21 cellular contexts compared by ENCODE assay signal in genomic region chr6:159817951-159818739, GRCh38. TPM values are rescaled to one million over a fixed set of nuclear protein-coding genes. Genes with fewer than 3 reads are reported as not detected.
A peak's percentile ranks its signal among the peaks of the same experiment; 100 is the strongest.
DNase-seq lines count a peak whose midpoint lies in the region; ATAC-seq and TF ChIP-seq lines count a peak whose summit lies in the region.
"Had no signal": no experiment of that assay in that cellular context is flagged by ENCODE, and none has a peak within 500 bp of the region (broad histone marks: within the 10 kb centered on the region; RNA-seq: fewer than 3 reads in every experiment).

No MANE protein-coding gene starts in this region.

- intact Hi-C loops in natural killer cell (cut with micrococcal nuclease) (no loop called here), lower lobe of right lung (cut with DNase I) (no loop called here)

- no peak overlapping the region for H3K27ac Mint-ChIP-seq in natural killer cell
- H3K27ac Mint-ChIP-seq in natural killer cell treated with Interleukin-12 subunit alpha and Interleukin-12 subunit beta and Interleukin-15 and Interleukin-18, amount 100 ng/mL, for 72 hours, result no peak overlapping the region
- no peak overlapping the region for H3K27ac Mint-ChIP-seq in stimulated activated memory B cell treated with anti-CD40 and anti-IgM and Interleukin-4, amounts not matched to agents 10 μg/mL and 1 μg/mL and 100 μg/mL, for 72 hours
- H3K27ac Mint-ChIP-seq: GM23338, IgD-negative memory B cell had no signal

- peaks cover 19 to 24% of the 10 kb centered on the region in 2 donors for H3K4me1 Mint-ChIP-seq in natural killer cell
- H3K4me1 Mint-ChIP-seq in natural killer cell treated with Interleukin-12 subunit alpha and Interleukin-12 subunit beta and Interleukin-15 and Interleukin-18, amount 100 ng/mL, for 72 hours (ENCODE audit: low read depth in 2 of 2), result peaks cover 0 to 28% of the 10 kb centered on the region in 2 donors
- H3K4me1 Mint-ChIP-seq in stimulated activated memory B cell treated with anti-CD40 and anti-IgM and Interleukin-4, amounts not matched to agents 10 μg/mL and 1 μg/mL and 100 μg/mL, for 72 hours, result peaks cover 15% of the 10 kb centered on the region

- TF ChIP-seq CTCF in natural killer cell (IDR thresholded peaks at IDR 0.05) (no peak), VCaP (conservative IDR thresholded peaks at IDR 0.05) (no peak), lower lobe of right lung (IDR thresholded peaks at IDR 0.05) (no peak), foreskin keratinocyte (conservative IDR thresholded peaks at IDR 0.05) (no peak)

- no peaks in the 10 kb centered on the region for H3K4me1 ChIP-seq in lower lobe of right lung
- no peaks in the 10 kb centered on the region for H3K4me1 ChIP-seq in foreskin keratinocyte
- H3K4me1 ChIP-seq: A549 had no signal

- no peaks in the 10 kb centered on the region for H3K9me3 Mint-ChIP-seq in natural killer cell
- no peaks in the 10 kb centered on the region for H3K9me3 Mint-ChIP-seq in natural killer cell treated with Interleukin-12 subunit alpha and Interleukin-12 subunit beta and Interleukin-15 and Interleukin-18, amount 100 ng/mL, for 72 hours
- no peaks in the 10 kb centered on the region for H3K9me3 Mint-ChIP-seq in stimulated activated memory B cell treated with anti-CD40 and anti-IgM and Interleukin-4, amounts not matched to agents 10 μg/mL and 1 μg/mL and 100 μg/mL, for 72 hours
- H3K9me3 Mint-ChIP-seq: CD8-positive, alpha-beta memory T cell; GM23338; IgD-negative memory B cell had no signal

- no peaks in the 10 kb centered on the region for H3K36me3 Mint-ChIP-seq in natural killer cell
- H3K36me3 Mint-ChIP-seq in natural killer cell treated with Interleukin-12 subunit alpha and Interleukin-12 subunit beta and Interleukin-15 and Interleukin-18, amount 100 ng/mL, for 72 hours, result no peaks in the 10 kb centered on the region
- H3K36me3 Mint-ChIP-seq in stimulated activated memory B cell treated with anti-CD40 and anti-IgM and Interleukin-4, amounts not matched to agents 10 μg/mL and 1 μg/mL and 100 μg/mL, for 72 hours, result peaks cover 21% of the 10 kb centered on the region

- no peak for DNase-seq in natural killer cell
- no peak for DNase-seq in natural killer cell treated with Interleukin-12 subunit alpha and Interleukin-12 subunit beta and Interleukin-15 and Interleukin-18, amount 100 ng/mL, for 72 hours (ENCODE audit: low spot score)
- peak; percentile 35 for DNase-seq in lower lobe of right lung
- DNase-seq in foreskin keratinocyte, result no peak
- DNase-seq: AML-193; CD4-positive, CD25-positive, alpha-beta regulatory T cell; COR-L47; DMS 273 treated with DMSO at 0.1 percent for 48 hours; DMS53; HCEC 1CT had no signal

- peaks cover 6% of the 10 kb centered on the region for H3K27me3 ChIP-seq in lower lobe of right lung (ENCODE audit: low read depth)
- H3K27me3 ChIP-seq in foreskin keratinocyte, result peaks cover 3% of the 10 kb centered on the region

- no peak overlapping the region for H3K4me3 ChIP-seq in lower lobe of right lung
- H3K4me3 ChIP-seq: A549, GM23338 had no signal

- no peaks in the 10 kb centered on the region for H3K36me3 ChIP-seq in lower lobe of right lung

- H3K27ac ChIP-seq in VCaP, result peak overlapping the region; percentile 79; the same call in 1 of the 2 replicates
- H3K27ac ChIP-seq in lower lobe of right lung, result no peak overlapping the region
- H3K27ac ChIP-seq in foreskin keratinocyte, result no peak overlapping the region
- H3K27ac ChIP-seq: 22Rv1, A549 had no signal

- H3K27me3 Mint-ChIP-seq in natural killer cell (ENCODE audit: low read depth in 2 of 2), result peaks cover 0 to 8% of the 10 kb centered on the region in 2 donors
- peaks cover 0 to 3% of the 10 kb centered on the region in 2 donors for H3K27me3 Mint-ChIP-seq in natural killer cell treated with Interleukin-12 subunit alpha and Interleukin-12 subunit beta and Interleukin-15 and Interleukin-18, amount 100 ng/mL, for 72 hours
- peaks cover 22% of the 10 kb centered on the region for H3K27me3 Mint-ChIP-seq in stimulated activated memory B cell treated with anti-CD40 and anti-IgM and Interleukin-4, amounts not matched to agents 10 μg/mL and 1 μg/mL and 100 μg/mL, for 72 hours
- H3K27me3 Mint-ChIP-seq: CD4-positive, CD25-positive, alpha-beta regulatory T cell had no signal

- peak overlapping the region; percentile 47 for H3K4me3 Mint-ChIP-seq in natural killer cell
- no peak overlapping the region for H3K4me3 Mint-ChIP-seq in natural killer cell treated with Interleukin-12 subunit alpha and Interleukin-12 subunit beta and Interleukin-15 and Interleukin-18, amount 100 ng/mL, for 72 hours
- no peak overlapping the region for H3K4me3 Mint-ChIP-seq in stimulated activated memory B cell treated with anti-CD40 and anti-IgM and Interleukin-4, amounts not matched to agents 10 μg/mL and 1 μg/mL and 100 μg/mL, for 72 hours
- H3K4me3 Mint-ChIP-seq: CD8-positive, alpha-beta memory T cell; GM23338 had no signal

- ATAC-seq in natural killer cell, result no peak
- no peak for ATAC-seq in natural killer cell treated with Interleukin-12 subunit alpha and Interleukin-12 subunit beta and Interleukin-15 and Interleukin-18, amount 100 ng/mL, for 72 hours
- no peak for ATAC-seq in lower lobe of right lung
- no peak for ATAC-seq in stimulated activated memory B cell treated with anti-CD40 and anti-IgM and Interleukin-4, amounts not matched to agents 10 μg/mL and 1 μg/mL and 100 μg/mL, for 72 hours
- ATAC-seq in GM19467 (IDR thresholded peaks at IDR 0.05; ENCODE audit: unreplicated experiment), result no peak
- ATAC-seq in foreskin keratinocyte, result no peak
- no peak for ATAC-seq in HG03354 (IDR thresholded peaks at IDR 0.05; ENCODE audit: poor library complexity, severe bottlenecking, unreplicated experiment)
- ATAC-seq: A549, GM23338, HepG2 had no signal

- no peaks in the 10 kb centered on the region for H3K9me3 ChIP-seq in lower lobe of right lung
- H3K9me3 ChIP-seq: A549 had no signal

RNA-seq across cellular contexts. Expression of gene PNLDC1, which starts 18.1 kb away (rescaled TPM):
- total RNA-seq in natural killer cell, result under 1 TPM in 1 of 3 donors, not detected in 2; 0.19 TPM
- 1 to 10 TPM in 1 of 2 donors, under 1 TPM in 1; 0.24 to 1.1 TPM for total RNA-seq in natural killer cell treated with Interleukin-12 subunit alpha and Interleukin-12 subunit beta and Interleukin-15 and Interleukin-18, amount 100 ng/mL, for 72 hours
- 0.27 TPM for total RNA-seq in lower lobe of right lung
- 0.07 and 0.75 TPM in 2 replicates for total RNA-seq in foreskin keratinocyte
- polyA plus RNA-seq in foreskin keratinocyte, result 0.03 and 0.66 TPM in 2 replicates
- total RNA-seq: CD4-positive, CD25-positive, alpha-beta regulatory T cell; GM23338; HepG2 had no signal
- polyA plus RNA-seq: BJ; CD8-positive, alpha-beta memory T cell; GM23338; HepG2 had no signal

RNA-seq across cellular contexts. Expression of gene MRPL18, which starts 27.9 kb away (rescaled TPM):
- total RNA-seq in natural killer cell (10 to 100 TPM; 22.3 to 29.6 (median 22.6) TPM), lower lobe of right lung (47.8 TPM), foreskin keratinocyte (99.2 and 104 TPM in 2 replicates)
- 10 to 100 TPM; 65.8 to 82.4 TPM for total RNA-seq in natural killer cell treated with Interleukin-12 subunit alpha and Interleukin-12 subunit beta and Interleukin-15 and Interleukin-18, amount 100 ng/mL, for 72 hours
- 122 and 131 TPM in 2 replicates for polyA plus RNA-seq in foreskin keratinocyte

RNA-seq across cellular contexts. Expression of gene TCP1, which starts 28.7 kb away (rescaled TPM):
- total RNA-seq in natural killer cell, result 100 to 1,000 TPM; 192 to 230 (median 218) TPM
- total RNA-seq in natural killer cell treated with Interleukin-12 subunit alpha and Interleukin-12 subunit beta and Interleukin-15 and Interleukin-18, amount 100 ng/mL, for 72 hours, result 100 to 1,000 TPM; 360 to 498 TPM
- total RNA-seq in lower lobe of right lung, result 112 TPM
- total RNA-seq in foreskin keratinocyte, result 245 and 272 TPM in 2 replicates
- polyA plus RNA-seq in foreskin keratinocyte, result 203 and 242 TPM in 2 replicates

RNA-seq across cellular contexts. Expression of gene ACAT2, which starts 56.3 kb away (rescaled TPM):
- total RNA-seq in natural killer cell, result 10 to 100 TPM; 21.7 to 31.7 (median 26.5) TPM
- 10 to 100 TPM; 70.0 to 88.7 TPM for total RNA-seq in natural killer cell treated with Interleukin-12 subunit alpha and Interleukin-12 subunit beta and Interleukin-15 and Interleukin-18, amount 100 ng/mL, for 72 hours
- total RNA-seq in lower lobe of right lung, result 42.4 TPM
- total RNA-seq in foreskin keratinocyte, result 284 and 366 TPM in 2 replicates
- 208 and 296 TPM in 2 replicates for polyA plus RNA-seq in foreskin keratinocyte
